Comparison of ENCODE assay signal across 20 cellular contexts in the genomic region with DNA sequence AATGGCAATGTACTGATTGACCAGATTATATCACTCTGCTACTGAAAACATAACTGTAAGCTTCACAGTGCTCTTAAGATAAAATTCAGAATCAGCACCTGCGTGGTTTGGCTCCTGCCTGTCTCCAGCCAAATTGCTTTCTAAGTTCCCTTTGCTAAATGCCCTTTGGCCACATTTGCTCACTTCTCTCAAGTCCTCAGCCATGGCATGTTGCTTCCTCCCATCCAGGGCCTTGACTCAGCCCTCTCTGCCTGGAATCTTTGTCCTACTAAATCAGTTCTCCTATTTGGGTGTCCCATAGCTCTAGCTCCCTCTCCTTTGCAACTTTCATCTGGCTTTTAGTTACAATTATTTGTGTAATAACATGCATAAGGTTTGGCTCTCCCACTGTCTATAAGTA.
"Had no signal": no experiment of that assay in that cellular context is flagged by ENCODE, and none has a peak within 500 bp of the region (broad histone marks: within the 10 kb centered on the region; RNA-seq: fewer than 3 reads in every experiment).

No MANE protein-coding gene starts in this region.

- H3K36me3 ChIP-seq: Peyer's patch, SJCRH30 had no signal

- H3K9me3 ChIP-seq: Peyer's patch, SJCRH30 had no signal

- DNase-seq: KBM-7; MV-4-11; NCI-H1048; NCI-H1105; NCI-H1436 treated with DMSO at 0.1 percent for 48 hours; NCI-H1694; NCI-H187 treated with DMSO at 0.1 percent for 48 hours; NCI-H2029 treated with DMSO at 0.1 percent for 48 hours; NCI-H2171 treated with DMSO at 0.1 percent for 48 hours; NCI-H345; NCI-H446 treated with DMSO at 0.1 percent for 48 hours; NCI-H526 treated with DMSO at 0.1 percent for 48 hours; NCI-H748 treated with DMSO at 0.1 percent for 48 hours; NK-92 treated with Interleukin-12 subunit alpha and Interleukin-12 subunit beta, amount 100 ng/mL, for 24 hours; PC-9; Peyer's patch; SHP77 treated with DMSO at 0.1 percent for 48 hours; SJCRH30 had no signal

- H3K27me3 ChIP-seq: Peyer's patch, SJCRH30 had no signal

- ATAC-seq: Right ventricle myocardium inferior, SK-N-SH treated with all-trans-retinoic acid at 6 μM for 48 hours had no signal

- H3K4me1 ChIP-seq: Peyer's patch had no signal

- H3K27ac ChIP-seq: PC-9, Peyer's patch, SJCRH30 had no signal

- H3K4me3 ChIP-seq: PC-9, Peyer's patch, SJCRH30 had no signal
